Comparison of ENCODE assay signal across 8 cellular contexts in the genomic region with DNA sequence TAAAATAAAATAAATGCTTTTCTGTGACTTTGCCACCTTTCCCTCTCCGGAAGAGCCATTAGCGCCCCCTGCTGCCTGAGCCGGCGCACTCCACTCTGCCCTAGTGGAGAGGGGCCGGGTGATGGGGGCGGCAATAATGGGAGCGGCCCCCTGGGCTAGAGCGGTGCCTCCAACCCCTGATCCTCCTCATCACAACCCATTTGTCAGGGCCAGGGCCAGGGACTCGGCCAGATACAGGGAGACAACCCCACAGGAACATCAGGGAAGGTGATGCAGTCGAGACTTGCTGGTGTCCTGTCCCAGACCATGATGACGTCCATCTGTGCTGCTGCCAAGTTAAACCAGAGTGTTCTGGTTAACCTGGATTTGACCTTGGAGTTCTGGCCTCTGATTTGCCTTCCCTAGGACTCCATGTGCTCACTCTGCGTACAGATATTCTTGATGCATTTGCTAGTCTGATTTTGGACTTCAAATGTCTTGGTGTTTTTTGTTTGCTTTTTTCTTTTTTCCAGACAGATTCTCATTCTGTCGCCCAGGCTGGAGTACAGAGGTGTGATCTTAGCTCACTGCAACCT. TPM values are rescaled to one million over a fixed set of nuclear protein-coding genes. Genes with fewer than 3 reads are reported as not detected.
DNase-seq lines count a peak whose midpoint lies in the region; ATAC-seq and TF ChIP-seq lines count a peak whose summit lies in the region.

No MANE protein-coding gene starts in this region.

- BruUV-seq in A673 (replicated peaks; lab: Mats Ljungman, UMichigan) (no TSS peak), PC-9 (replicated peaks; lab: Mats Ljungman, UMichigan) (no TSS peak)

- no peak overlapping the region for H3K27ac Mint-ChIP-seq in activated T-helper 2 cell treated with anti-CD3 and anti-CD28 coated beads, Interferon-gamma antibody, Interleukin-2, Interleukin-4, amounts not matched to agents 10 μg/mL and 5 μg/mL and 100 μg/mL, durations not matched to agents 14 hours and 24 hours and 36 hours

- H3K27me3 ChIP-seq in A673 (replicated peaks; ENCODE audit: insufficient read depth, low read depth, low read length, poor library complexity) (no peaks in the 10 kb centered on the region), PC-9 (ENCODE audit: insufficient read depth, low read depth) (no peaks in the 10 kb centered on the region), left lung (no peaks in the 10 kb centered on the region), transverse colon (no peaks in the 10 kb centered on the region)

- no peaks in the 10 kb centered on the region; the same call in 1 of the 2 replicates for H3F3A ChIP-seq in PC-9 (ENCODE audit: insufficient read depth, low read depth)

- no peaks in the 10 kb centered on the region for H3K36me3 ChIP-seq in A673 (ENCODE audit: insufficient read depth, low read length, poor library complexity, severe bottlenecking)
- H3K36me3 ChIP-seq in PC-9 (ENCODE audit: low read depth) = no peaks in the 10 kb centered on the region
- no peaks in the 10 kb centered on the region for H3K36me3 ChIP-seq in left lung
- H3K36me3 ChIP-seq in transverse colon = no peaks in the 10 kb centered on the region

- H3K9me3 ChIP-seq in A673 (ENCODE audit: low read depth, low read length, poor library complexity, severe bottlenecking) (no peaks in the 10 kb centered on the region), PC-9 (ENCODE audit: insufficient read depth, low read depth) (no peaks in the 10 kb centered on the region), left lung (no peaks in the 10 kb centered on the region), transverse colon (no peaks in the 10 kb centered on the region)

- no peaks in the 10 kb centered on the region for H3K4me1 ChIP-seq in A673 (ENCODE audit: insufficient read depth, low read length, poor library complexity, severe bottlenecking)
- peaks cover 4% of the 10 kb centered on the region; the same call in 1 of the 2 replicates for H3K4me1 ChIP-seq in PC-9 (replicated peaks; ENCODE audit: insufficient read depth)
- no peaks in the 10 kb centered on the region for H3K4me1 ChIP-seq in left lung
- H3K4me1 ChIP-seq in transverse colon = peaks cover 0 to 11% (median 4%) of the 10 kb centered on the region in 4 donors

- H3K4me2 ChIP-seq in PC-9 = peak overlapping the region; percentile 60

- H3K79me2 ChIP-seq in PC-9 (ENCODE audit: low read depth) = no peaks in the 10 kb centered on the region

- peak; percentile 60 for DNase-seq in A673 (ENCODE audit: low spot score)
- peak in 1 of 2 experiments; percentile 37 for DNase-seq in PC-9
- DNase-seq in brain pericyte (ENCODE audit: low read depth, low spot score) = peak; percentile 37
- no peak for DNase-seq in left lung
- peak; percentile 27 for DNase-seq in transverse colon
- no peak for DNase-seq in activated T-helper 2 cell treated with anti-CD3 and anti-CD28 coated beads, Interferon-gamma antibody, Interleukin-2, Interleukin-4, amounts not matched to agents 10 μg/mL and 5 μg/mL and 100 μg/mL, durations not matched to agents 14 hours and 24 hours and 36 hours (ENCODE audit: low spot score)

- intact Hi-C loops in A673 (cut with micrococcal nuclease; ENCODE audit: unreplicated experiment) = no loop called here
- intact Hi-C loops in PC-9 (cut with micrococcal nuclease; ENCODE audit: unreplicated experiment) = loop anchor here (2.0 kb wide), 1 partner anchor 404 kb away; no protein-coding TSS in a partner anchor
- intact Hi-C loops in left lung (cut with DNase I) = no loop called here
- intact Hi-C loops in transverse colon (cut with DNase I; ENCODE audit: low total_unique reads) = no loop called here
- intact Hi-C loops in activated T-helper 2 cell treated with anti-CD3 and anti-CD28 coated beads, Interferon-gamma antibody, Interleukin-2, Interleukin-4, amounts not matched to agents 10 μg/mL and 5 μg/mL and 100 μg/mL, durations not matched to agents 14 hours and 24 hours and 36 hours (cut with micrococcal nuclease) = no loop called here

- peak; percentile 76 for TF ChIP-seq CTCF in A673 (conservative IDR thresholded peaks at IDR 0.05; ENCODE audit: low read depth, low read length)
- peak; percentile 60 for TF ChIP-seq CTCF in GM12873 (IDR thresholded peaks at IDR 0.05; ENCODE audit: insufficient read depth, low read depth, low read length, missing control alignments)
- TF ChIP-seq CTCF in PC-9 (conservative IDR thresholded peaks at IDR 0.05) = peak; percentile 77
- peak; percentile 21 to 64 for TF ChIP-seq CTCF in left lung (IDR thresholded peaks at IDR 0.05)
- peak; percentile 49 to 80 (median 68) for TF ChIP-seq CTCF in transverse colon (IDR thresholded peaks at IDR 0.05)

- POLR2A ChIA-PET in A673 (lab: Charles Lee; ENCODE audit: low non-redundant PET) (no interaction called here), PC-9 (lab: Charles Lee; ENCODE audit: unreplicated experiment) (interaction anchor here (0.6 kb wide), 1 partner anchor 174 kb away, joined by 3 read pairs; no protein-coding TSS in a partner anchor)

- H3K9me3 Mint-ChIP-seq in activated T-helper 2 cell treated with anti-CD3 and anti-CD28 coated beads, Interferon-gamma antibody, Interleukin-2, Interleukin-4, amounts not matched to agents 10 μg/mL and 5 μg/mL and 100 μg/mL, durations not matched to agents 14 hours and 24 hours and 36 hours = no peaks in the 10 kb centered on the region

- no peak overlapping the region for H3K27ac ChIP-seq in A673 (ENCODE audit: low read depth, low read length, poor library complexity, severe bottlenecking)
- H3K27ac ChIP-seq in PC-9 = no peak overlapping the region
- no peak overlapping the region for H3K27ac ChIP-seq in left lung
- peak overlapping the region in 1 of 4 donors; percentile 18 for H3K27ac ChIP-seq in transverse colon

- no peak for TF ChIP-seq EP300 in transverse colon (IDR thresholded peaks at IDR 0.05; ENCODE audit: low read depth)

- no peaks in the 10 kb centered on the region for H3K4me1 Mint-ChIP-seq in activated T-helper 2 cell treated with anti-CD3 and anti-CD28 coated beads, Interferon-gamma antibody, Interleukin-2, Interleukin-4, amounts not matched to agents 10 μg/mL and 5 μg/mL and 100 μg/mL, durations not matched to agents 14 hours and 24 hours and 36 hours (ENCODE audit: low read depth)

- peak overlapping the region; percentile 37; the same call in 1 of the 2 replicates for H2AFZ ChIP-seq in PC-9

- WGBS in transverse colon (ENCODE audit: low coverage in 1 of 2), 2 donors = 18 to 29% methylated on average over 11 to 13 of the region's 13 CpGs

- CTCF ChIA-PET in A673 (lab: Charles Lee) (no interaction called here), PC-9 (lab: Charles Lee) (no interaction called here)

- no peak overlapping the region for H3K4me3 ChIP-seq in A673 (ENCODE audit: low read depth, low read length, poor library complexity, severe bottlenecking)
- H3K4me3 ChIP-seq in PC-9 = no peak overlapping the region
- H3K4me3 ChIP-seq in left lung = no peak overlapping the region
- H3K4me3 ChIP-seq in transverse colon = no peak overlapping the region

- ATAC-seq in left lung = peak; percentile 94
- ATAC-seq in HG03280 (IDR thresholded peaks at IDR 0.05; ENCODE audit: unreplicated experiment) = no peak

- no peaks in the 10 kb centered on the region for H3K36me3 Mint-ChIP-seq in activated T-helper 2 cell treated with anti-CD3 and anti-CD28 coated beads, Interferon-gamma antibody, Interleukin-2, Interleukin-4, amounts not matched to agents 10 μg/mL and 5 μg/mL and 100 μg/mL, durations not matched to agents 14 hours and 24 hours and 36 hours (ENCODE audit: low read depth)

- no peaks in the 10 kb centered on the region for H3K27me3 Mint-ChIP-seq in activated T-helper 2 cell treated with anti-CD3 and anti-CD28 coated beads, Interferon-gamma antibody, Interleukin-2, Interleukin-4, amounts not matched to agents 10 μg/mL and 5 μg/mL and 100 μg/mL, durations not matched to agents 14 hours and 24 hours and 36 hours (ENCODE audit: low read depth)

- in situ Hi-C loops in transverse colon (cut with MboI; ENCODE audit: low pct_ligation_motif_present in 1 of 4, low pct_unique_long_range_greater_than_20kb in 1 of 4, low sequenced_read_pairs in 3 of 4) = no loop called here

- H3K9me2 ChIP-seq in PC-9 (ENCODE audit: insufficient read depth) = no peaks in the 10 kb centered on the region

- no peak for TF ChIP-seq POLR2A in transverse colon (IDR thresholded peaks at IDR 0.05)

- H4K20me1 ChIP-seq in PC-9 (ENCODE audit: insufficient read depth) = 0 out of 2 replicates have a peak, but pooled peaks cover 2% of the 10 kb centered on the region

- no peak overlapping the region for H3K4me3 Mint-ChIP-seq in activated T-helper 2 cell treated with anti-CD3 and anti-CD28 coated beads, Interferon-gamma antibody, Interleukin-2, Interleukin-4, amounts not matched to agents 10 μg/mL and 5 μg/mL and 100 μg/mL, durations not matched to agents 14 hours and 24 hours and 36 hours (ENCODE audit: low read depth)

RNA-seq across cellular contexts. Expression of gene BPTF, which starts 46.1 kb away (rescaled TPM):
- total RNA-seq in A673 (2021) = 108 and 109 TPM in 2 replicates
- 68.2 and 95.6 TPM in 2 replicates for total RNA-seq in PC-9 (2021)
- total RNA-seq in left lung = 10 to 100 TPM; 75.4 to 77.6 TPM
- 100 to 1,000 TPM in 2 of 4 donors, 10 to 100 TPM in 2; 70.3 to 158 (median 86.7) TPM for total RNA-seq in transverse colon
- 90.8 and 91.2 TPM in 2 replicates for total RNA-seq in activated T-helper 2 cell treated with anti-CD3 and anti-CD28 coated beads, Interferon-gamma antibody, Interleukin-2, Interleukin-4, amounts not matched to agents 10 μg/mL and 5 μg/mL and 100 μg/mL, durations not matched to agents 14 hours and 24 hours and 36 hours

Comparison
In these comparisons a context has a peak if more than half of its experiments do, and no peak if none do; other contexts are left out.
1. DNase-seq: peak in A673 (single experiment), brain pericyte (single experiment) and transverse colon (single experiment); none in left lung (0 of 2) and activated T-helper 2 cell treated with anti-CD3 and anti-CD28 coated beads, Interferon-gamma antibody, Interleukin-2, Interleukin-4, amounts not matched to agents 10 μg/mL and 5 μg/mL and 100 μg/mL, durations not matched to agents 14 hours and 24 hours and 36 hours (single experiment).
2. Peak in every context shown above with its lines, with median percentiles within 50 percentile points of each other: CTCF ChIP-seq.